8 cellular contexts compared by ENCODE assay signal in the genomic region with DNA sequence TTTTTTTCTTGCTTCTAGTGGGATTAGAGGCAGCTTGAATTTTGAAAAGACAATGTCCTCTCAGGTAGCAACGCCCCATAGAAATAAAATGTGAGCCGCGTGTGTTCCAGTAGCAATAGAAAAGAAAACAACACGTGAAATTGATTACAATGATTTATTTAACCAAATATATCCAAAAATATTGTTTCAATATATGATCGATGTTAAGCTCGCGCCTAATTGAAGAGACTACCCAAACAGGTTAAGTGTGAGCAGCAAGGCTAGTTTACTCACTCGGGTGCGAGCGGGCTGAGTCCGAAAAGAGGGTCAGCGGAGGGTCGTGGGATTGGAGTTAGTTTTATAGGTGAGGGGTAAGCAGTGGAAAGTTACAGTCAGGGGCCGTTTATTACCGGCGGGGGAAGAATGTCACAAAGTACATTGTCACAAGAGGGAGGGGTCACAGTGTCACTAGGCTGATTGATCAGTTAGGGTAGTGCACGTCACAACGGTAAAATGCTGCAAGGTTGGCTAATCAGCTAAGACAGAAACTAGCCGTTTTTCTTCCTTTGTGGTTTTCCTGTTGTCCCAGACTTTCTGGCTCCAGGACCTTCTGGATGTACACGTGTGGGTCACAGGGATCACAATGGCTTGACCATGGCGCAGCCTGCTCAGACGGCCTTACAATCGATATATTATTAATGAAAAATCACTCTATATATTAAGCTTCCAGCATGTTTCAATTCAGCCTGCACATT. TPM values are rescaled to one million over a fixed set of nuclear protein-coding genes. Genes with fewer than 3 reads are reported as not detected.
DNase-seq lines count a peak whose midpoint lies in the region; ATAC-seq and TF ChIP-seq lines count a peak whose summit lies in the region.

No MANE protein-coding gene starts in this region.

- no peaks in the 10 kb centered on the region for H3K36me3 ChIP-seq in right atrium auricular region

- no peaks in the 10 kb centered on the region for H3K9me3 Mint-ChIP-seq in activated CD8-positive, alpha-beta memory T cell treated with anti-CD3 and anti-CD28 coated beads, Interleukin-2, amount 10 ng/mL, durations not matched to agents 7 days and 5 days (ENCODE audit: low read depth)

- H3K27me3 Mint-ChIP-seq in activated CD8-positive, alpha-beta memory T cell treated with anti-CD3 and anti-CD28 coated beads, Interleukin-2, amount 10 ng/mL, durations not matched to agents 7 days and 5 days, result peaks cover 6% of the 10 kb centered on the region

- CTCF ChIA-PET in activated CD8-positive, alpha-beta memory T cell treated with anti-CD3 and anti-CD28 coated beads, Interleukin-2, amount 10 ng/mL, durations not matched to agents 7 days and 5 days (lab: Charles Lee), result interaction anchor here (1.1 to 1.9 kb wide), 2 partner anchors 20 to 131 kb away, joined by 3 to 6 read pairs; no protein-coding TSS in a partner anchor

- peaks cover 0 to 18% of the 10 kb centered on the region in 2 donors for H3K4me1 ChIP-seq in right atrium auricular region

- H3K27me3 ChIP-seq in right atrium auricular region, result no peaks in the 10 kb centered on the region

- no peak for ATAC-seq in activated CD8-positive, alpha-beta memory T cell treated with anti-CD3 and anti-CD28 coated beads, Interleukin-2, amount 10 ng/mL, durations not matched to agents 7 days and 5 days
- ATAC-seq in HG03432 (IDR thresholded peaks at IDR 0.05; ENCODE audit: unreplicated experiment) (no peak), HG02885 (IDR thresholded peaks at IDR 0.05; ENCODE audit: poor library complexity, unreplicated experiment) (no peak)

- peak overlapping the region; percentile 70 for H3K27ac Mint-ChIP-seq in activated CD8-positive, alpha-beta memory T cell treated with anti-CD3 and anti-CD28 coated beads, Interleukin-2, amount 10 ng/mL, durations not matched to agents 7 days and 5 days

- H3K4me1 Mint-ChIP-seq in activated CD8-positive, alpha-beta memory T cell treated with anti-CD3 and anti-CD28 coated beads, Interleukin-2, amount 10 ng/mL, durations not matched to agents 7 days and 5 days, result peaks cover 21% of the 10 kb centered on the region

- peak overlapping the region; percentile 93 for H3K4me3 ChIP-seq in WI38 (ENCODE audit: low read depth, low read length)
- peak overlapping the region; percentile 69 to 91 for H3K4me3 ChIP-seq in right atrium auricular region

- peak overlapping the region; percentile 80 for H3K4me3 Mint-ChIP-seq in activated CD8-positive, alpha-beta memory T cell treated with anti-CD3 and anti-CD28 coated beads, Interleukin-2, amount 10 ng/mL, durations not matched to agents 7 days and 5 days

- H3K9me3 ChIP-seq in right atrium auricular region, result no peaks in the 10 kb centered on the region

- peaks cover 14% of the 10 kb centered on the region for H3K36me3 Mint-ChIP-seq in activated CD8-positive, alpha-beta memory T cell treated with anti-CD3 and anti-CD28 coated beads, Interleukin-2, amount 10 ng/mL, durations not matched to agents 7 days and 5 days

- DNase-seq in activated CD8-positive, alpha-beta memory T cell treated with anti-CD3 and anti-CD28 coated beads, Interleukin-2, amount 10 ng/mL, durations not matched to agents 7 days and 5 days, result no peak
- no peak for DNase-seq in activated CD8-positive, alpha-beta memory T cell treated with anti-CD3 and anti-CD28 coated beads, Interleukin-2, amount 50 U/mL, for 48 hours
- DNase-seq in right atrium auricular region (ENCODE audit: low spot score) (no peak), Ammon's horn (ENCODE audit: low spot score) (no peak)
- DNase-seq in stimulated activated CD8-positive, alpha-beta memory T cell treated with anti-CD3 and anti-CD28 coated beads, Interleukin-4, amount 100 ng/mL, for 48 hours, result peak; percentile 30

- H3K27ac ChIP-seq in right atrium auricular region, result no peak overlapping the region

- no peak for TF ChIP-seq CTCF in WI38 (IDR thresholded peaks at IDR 0.05; ENCODE audit: low read depth, low read length)
- TF ChIP-seq CTCF in right atrium auricular region (IDR thresholded peaks at IDR 0.05), result no peak

RNA-seq across cellular contexts. Expression of a gene that starts 0.7 kb away (rescaled TPM):
- total RNA-seq in activated CD8-positive, alpha-beta memory T cell treated with anti-CD3 and anti-CD28 coated beads, Interleukin-2, amount 10 ng/mL, durations not matched to agents 7 days and 5 days, result 1 to 10 TPM; 1.0 to 1.3 TPM
- 1 to 10 TPM in 1 of 2 donors, under 1 TPM in 1; 0.93 to 1.8 TPM for total RNA-seq in right atrium auricular region

RNA-seq across cellular contexts. Expression of a gene that starts 24.8 kb away (rescaled TPM):
- total RNA-seq in activated CD8-positive, alpha-beta memory T cell treated with anti-CD3 and anti-CD28 coated beads, Interleukin-2, amount 10 ng/mL, durations not matched to agents 7 days and 5 days, result 1 to 10 TPM; 8.2 to 9.2 TPM
- total RNA-seq in right atrium auricular region, result 1 to 10 TPM; 3.2 to 3.6 TPM
